26 cellular contexts compared by ENCODE assay signal in the genomic region with DNA sequence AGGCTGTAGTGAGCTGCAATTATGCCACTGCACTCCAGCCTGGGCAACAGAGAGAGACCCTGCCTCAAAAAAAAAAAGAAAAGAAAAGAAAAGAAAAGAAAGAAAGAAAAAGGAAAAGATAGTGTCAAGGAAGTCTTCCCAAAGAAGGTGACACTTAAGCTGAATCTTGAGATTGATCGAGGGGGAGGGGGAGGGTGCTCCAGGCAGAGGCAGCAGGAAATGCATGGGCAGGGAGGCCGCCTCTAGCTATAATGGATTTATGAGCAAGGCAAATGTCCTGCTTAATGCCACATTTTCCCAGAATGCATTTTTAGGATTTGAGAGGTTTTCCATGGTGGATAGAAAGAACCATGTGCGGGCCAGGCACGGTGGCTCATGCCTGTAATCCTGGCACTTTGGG. TPM values are rescaled to one million over a fixed set of nuclear protein-coding genes. Genes with fewer than 3 reads are reported as not detected.
"Had no signal": no experiment of that assay in that cellular context is flagged by ENCODE, and none has a peak within 500 bp of the region (broad histone marks: within the 10 kb centered on the region; RNA-seq: fewer than 3 reads in every experiment).

No MANE protein-coding gene starts in this region.

- H2AFZ ChIP-seq: neural progenitor cell had no signal

- DNase-seq: natural killer cell; pancreas; psoas muscle; right cardiac atrium; right lobe of liver; sigmoid colon; small intestine; stimulated activated CD4-positive, alpha-beta T cell treated with anti-CD3 and anti-CD28 coated beads, Interleukin-15, amount 100 ng/mL, for 24 hours; stimulated activated CD4-positive, alpha-beta T cell treated with anti-CD3 and anti-CD28 coated beads, Interleukin-2, amount 100 ng/mL, for 24 hours; stimulated activated CD4-positive, alpha-beta T cell treated with anti-CD3 and anti-CD28 coated beads, Interleukin-2, amount 100 ng/mL, for 48 hours; stimulated activated CD4-positive, alpha-beta T cell treated with anti-CD3 and anti-CD28 coated beads, Interleukin-4, amount 100 ng/mL, for 24 hours; stimulated activated naive B cell treated with anti-CD40 and anti-IgM and Interleukin-4, amounts not matched to agents 10 μg/mL and 1 μg/mL and 100 μg/mL, for 72 hours; stimulated activated naive CD4-positive, alpha-beta T cell treated with Interleukin-2 at 50 U/mL for 16 hours; stomach; thyroid gland; upper lobe of left lung had no signal

- H3K4me1 ChIP-seq: neural progenitor cell, pancreas, psoas muscle, right lobe of liver, thyroid gland, tibial nerve, upper lobe of left lung, vagina had no signal

- H3K9me3 Mint-ChIP-seq: natural killer cell; nephron; neural progenitor cell; stimulated activated effector memory CD8-positive, alpha-beta T cell treated with anti-CD3 and anti-CD28 coated beads, Interleukin-12 subunit alpha, Interleukin-12 subunit beta, amount 100 ng/mL, for 72 hours; stimulated activated naive B cell treated with anti-CD40 and anti-IgM and Interleukin-4, amounts not matched to agents 10 μg/mL and 1 μg/mL and 100 μg/mL, for 72 hours; stimulated activated naive CD8-positive, alpha-beta T cell treated with anti-CD3 and anti-CD28 coated beads, Interleukin-15, Interleukin-2, amounts not matched to agents 100 ng/mL and 50 ng/mL, for 24 hours had no signal

- H3K9me3 ChIP-seq: pancreas, psoas muscle, right lobe of liver, sigmoid colon, stomach, thoracic aorta, thyroid gland, tibial nerve, upper lobe of left lung, vagina had no signal

- H3K36me3 Mint-ChIP-seq: natural killer cell; neural progenitor cell; stimulated activated effector memory CD8-positive, alpha-beta T cell treated with anti-CD3 and anti-CD28 coated beads, Interleukin-12 subunit alpha, Interleukin-12 subunit beta, amount 100 ng/mL, for 72 hours; stimulated activated naive B cell treated with anti-CD40 and anti-IgM and Interleukin-4, amounts not matched to agents 10 μg/mL and 1 μg/mL and 100 μg/mL, for 72 hours had no signal

- H3K27me3 ChIP-seq: neural progenitor cell, pancreas, right lobe of liver, sigmoid colon, stomach, thyroid gland, tibial nerve, upper lobe of left lung, vagina had no signal

- FAIRE-seq: pancreas, small intestine, urothelium cell line had no signal

- H3K9ac ChIP-seq: neural progenitor cell had no signal

- ATAC-seq: natural killer cell; pancreas; psoas muscle; right cardiac atrium; right lobe of liver; stimulated activated effector memory CD8-positive, alpha-beta T cell treated with anti-CD3 and anti-CD28 coated beads, Interleukin-12 subunit alpha, Interleukin-12 subunit beta, amount 100 ng/mL, for 72 hours; stimulated activated naive B cell treated with anti-CD40 and anti-IgM and Interleukin-4, amounts not matched to agents 10 μg/mL and 1 μg/mL and 100 μg/mL, for 72 hours had no signal

- H3K36me3 ChIP-seq: neural progenitor cell, pancreas, right lobe of liver, sigmoid colon, stomach, thoracic aorta, thyroid gland, tibial nerve, upper lobe of left lung, vagina had no signal

- H3K27ac Mint-ChIP-seq: natural killer cell; nephron; neural progenitor cell; progenitor cell of endocrine pancreas; stimulated activated effector memory CD8-positive, alpha-beta T cell treated with anti-CD3 and anti-CD28 coated beads, Interleukin-12 subunit alpha, Interleukin-12 subunit beta, amount 100 ng/mL, for 72 hours; stimulated activated naive B cell treated with anti-CD40 and anti-IgM and Interleukin-4, amounts not matched to agents 10 μg/mL and 1 μg/mL and 100 μg/mL, for 72 hours; stimulated activated naive CD8-positive, alpha-beta T cell treated with anti-CD3 and anti-CD28 coated beads, Interleukin-15, Interleukin-2, amounts not matched to agents 100 ng/mL and 50 ng/mL, for 24 hours had no signal

- H3K4me1 Mint-ChIP-seq: natural killer cell; nephron; neural progenitor cell; stimulated activated effector memory CD8-positive, alpha-beta T cell treated with anti-CD3 and anti-CD28 coated beads, Interleukin-12 subunit alpha, Interleukin-12 subunit beta, amount 100 ng/mL, for 72 hours; stimulated activated naive B cell treated with anti-CD40 and anti-IgM and Interleukin-4, amounts not matched to agents 10 μg/mL and 1 μg/mL and 100 μg/mL, for 72 hours had no signal

- H3K4me3 Mint-ChIP-seq: natural killer cell; nephron; neural progenitor cell; stimulated activated effector memory CD8-positive, alpha-beta T cell treated with anti-CD3 and anti-CD28 coated beads, Interleukin-12 subunit alpha, Interleukin-12 subunit beta, amount 100 ng/mL, for 72 hours; stimulated activated naive B cell treated with anti-CD40 and anti-IgM and Interleukin-4, amounts not matched to agents 10 μg/mL and 1 μg/mL and 100 μg/mL, for 72 hours; stimulated activated naive CD8-positive, alpha-beta T cell treated with anti-CD3 and anti-CD28 coated beads, Interleukin-15, Interleukin-2, amounts not matched to agents 100 ng/mL and 50 ng/mL, for 24 hours had no signal

- H3K4me3 ChIP-seq: neural progenitor cell, pancreas, psoas muscle, right lobe of liver, sigmoid colon, stomach, thoracic aorta, thyroid gland, tibial nerve, upper lobe of left lung, vagina had no signal

- H3K27ac ChIP-seq: neural progenitor cell, pancreas, psoas muscle, right lobe of liver, sigmoid colon, stomach, thoracic aorta, thyroid gland, tibial nerve, upper lobe of left lung, vagina had no signal

- H3K4me2 ChIP-seq: neural progenitor cell had no signal

RNA-seq across cellular contexts. Expression of a gene that starts 14.8 kb away (rescaled TPM):
- polyA plus RNA-seq: neural cell had no signal
